ENCODE assay signal across 28 cellular contexts in the genomic region with DNA sequence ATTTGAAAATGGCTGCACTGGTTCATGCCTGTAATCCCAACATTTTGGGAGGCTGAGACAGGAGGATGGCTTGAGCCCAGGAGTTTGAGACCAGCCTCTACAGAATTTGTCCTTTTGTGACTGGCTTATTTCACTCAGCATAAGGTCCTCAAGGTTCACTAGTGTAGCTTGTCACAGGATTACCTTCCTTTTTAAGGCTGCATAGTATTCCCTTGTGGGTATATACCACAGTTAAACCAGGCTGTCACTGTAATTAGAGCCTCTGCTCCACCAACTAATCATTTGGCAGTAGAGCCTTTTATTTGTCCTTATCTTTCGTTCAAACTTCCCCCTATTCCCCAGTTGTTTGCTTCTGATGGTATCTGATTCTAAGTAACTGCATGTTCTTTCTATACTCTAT. TPM values are rescaled to one million over a fixed set of nuclear protein-coding genes. Genes with fewer than 3 reads are reported as not detected.
"Had no signal": no experiment of that assay in that cellular context is flagged by ENCODE, and none has a peak within 500 bp of the region (broad histone marks: within the 10 kb centered on the region; RNA-seq: fewer than 3 reads in every experiment).

No MANE protein-coding gene starts in this region.

- H3K9me3 ChIP-seq: ovary, psoas muscle, spleen, suprapubic skin, testis, tibial artery, transverse colon, upper lobe of right lung, uterus had no signal

- H3K4me3 ChIP-seq: neural progenitor cell, ovary, psoas muscle, skin epidermis, smooth muscle cell, spleen, suprapubic skin, testis, tibial artery, transverse colon, upper lobe of right lung, uterus had no signal

- H3K9ac ChIP-seq: neural progenitor cell, parathyroid adenoma had no signal

- H3K27ac ChIP-seq: neural progenitor cell, ovary, parathyroid adenoma, psoas muscle, skin epidermis, spleen, suprapubic skin, testis, tibial artery, transverse colon, upper lobe of right lung, uterus had no signal

- DNase-seq: natural killer cell; occipital lobe; ovary; posterior cingulate gyrus; psoas muscle; right cardiac atrium; spleen; stimulated activated CD4-positive, alpha-beta T cell treated with anti-CD3 and anti-CD28 coated beads, Interleukin-12 subunit alpha, Interleukin-12 subunit beta, amount 100 ng/mL, for 4 hours; stimulated activated CD4-positive, alpha-beta T cell treated with anti-CD3 and anti-CD28 coated beads, Interleukin-1b, Interleukin-23, amount 100 ng/mL, for 48 hours; stimulated activated CD4-positive, alpha-beta T cell treated with anti-CD3 and anti-CD28 coated beads, Interleukin-4, amount 100 ng/mL, for 1 hour; stimulated activated CD4-positive, alpha-beta T cell treated with anti-CD3 and anti-CD28 coated beads, Interleukin-4, amount 100 ng/mL, for 4 hours; stimulated activated CD8-positive, alpha-beta memory T cell treated with anti-CD3 and anti-CD28 coated beads, Interleukin-4, amount 100 ng/mL, for 48 hours; stimulated activated naive CD4-positive, alpha-beta T cell; stimulated activated naive CD8-positive, alpha-beta T cell treated with anti-CD3 and anti-CD28 coated beads, Interleukin-15, amount 100 ng/mL, for 72 hours; stimulated activated naive CD8-positive, alpha-beta T cell treated with anti-CD3 and anti-CD28 coated beads, Interleukin-15, Interleukin-2, amounts not matched to agents 100 U/mL and 50 U/mL, for 24 hours; substantia nigra; testis; tibial artery; transverse colon; upper lobe of right lung; uterus had no signal

- ATAC-seq: natural killer cell; psoas muscle; right cardiac atrium; sciatic nerve; stimulated activated memory B cell treated with anti-CD40 and anti-IgM and Interleukin-4, amounts not matched to agents 10 μg/mL and 1 μg/mL and 100 μg/mL, for 72 hours; stimulated activated naive CD8-positive, alpha-beta T cell treated with anti-CD3 and anti-CD28 coated beads, Interleukin-15, amount 100 ng/mL, for 72 hours; stimulated activated naive CD8-positive, alpha-beta T cell treated with anti-CD3 and anti-CD28 coated beads, Interleukin-15, Interleukin-2, amounts not matched to agents 100 U/mL and 50 U/mL, for 24 hours; upper lobe of right lung had no signal

- H3K4me2 ChIP-seq: neural progenitor cell, smooth muscle cell had no signal

- H3K36me3 ChIP-seq: neural progenitor cell, ovary, upper lobe of right lung, uterus had no signal

- H2AFZ ChIP-seq: neural progenitor cell, parathyroid adenoma had no signal

- H3K27me3 ChIP-seq: ovary, spleen, suprapubic skin, testis, tibial artery, transverse colon, upper lobe of right lung, uterus had no signal

- H3K4me1 ChIP-seq: uterus had no signal

- H3K79me2 ChIP-seq: parathyroid adenoma had no signal

RNA-seq across cellular contexts. Expression of a gene that starts 51.1 kb away (rescaled TPM):
- total RNA-seq: sciatic nerve, smooth muscle cell, transverse colon had no signal
